In the genomic region with DNA sequence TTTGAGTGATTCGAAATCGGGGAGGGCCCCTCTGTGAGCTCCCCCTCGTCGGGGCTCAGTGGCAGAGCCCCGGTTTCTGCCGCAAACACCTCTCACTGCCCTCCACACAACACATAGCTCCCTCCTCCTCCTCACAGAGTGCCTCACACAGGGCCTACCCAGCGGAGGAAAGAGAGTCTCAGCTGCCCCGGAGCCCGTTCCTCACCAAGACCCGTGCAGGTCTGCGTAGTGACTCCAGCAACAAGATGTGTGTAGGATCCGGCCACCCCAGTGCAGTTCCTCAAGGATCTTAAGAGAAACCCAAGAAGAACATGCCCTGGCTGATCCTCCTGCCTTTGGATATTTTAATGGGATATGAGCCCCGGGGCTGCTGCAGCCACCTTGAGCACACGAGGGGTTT, we compare ENCODE assay signal across 23 cellular contexts.
"Had no signal": no experiment of that assay in that cellular context is flagged by ENCODE, and none has a peak within 500 bp of the region (broad histone marks: within the 10 kb centered on the region; RNA-seq: fewer than 3 reads in every experiment).

No MANE protein-coding gene starts in this region.

- H3K4me3 ChIP-seq: cardiac muscle cell had no signal

- H3K36me3 ChIP-seq: brain microvascular endothelial cell, cardiac muscle cell had no signal

- H3K27ac ChIP-seq: brain microvascular endothelial cell, cardiac muscle cell, VCaP had no signal

- H3K27me3 ChIP-seq: brain microvascular endothelial cell, cardiac muscle cell had no signal

- FAIRE-seq: RCC 7860 had no signal

- DNase-seq: activated CD4-positive, alpha-beta memory T cell treated with anti-CD3 and anti-CD28 coated beads, Interleukin-2, amount 10 ng/mL, durations not matched to agents 7 days and 5 days; activated CD4-positive, alpha-beta T cell treated with anti-CD3 and anti-CD28 coated beads for 36 hours; activated CD4-positive, alpha-beta T cell treated with anti-CD3 and anti-CD28 coated beads, Interleukin-2, amount 50 U/mL, for 1 hour; activated naive CD8-positive, alpha-beta T cell treated with anti-CD3 and anti-CD28 coated beads for 36 hours; activated T-cell treated with anti-CD3 and anti-CD28 coated beads, Interleukin-2, amount 50 U/mL, for 1 hour; brain microvascular endothelial cell; cerebellar nuclear complex; Karpas-422; MM.1S; NCI-H1105; NCI-H1436; NCI-H1694 treated with DMSO at 0.1 percent for 48 hours; NCI-H2029 treated with DMSO at 0.1 percent for 48 hours; NCI-H345; NCI-H510A treated with DMSO at 0.1 percent for 48 hours; NCI-H69; NK-92 treated with Interleukin-12 subunit alpha and Interleukin-12 subunit beta, amount 100 ng/mL, for 24 hours; SIG-M5; T-helper 2 cell; T1000 had no signal
